ENCODE assay signal across 15 cellular contexts in the genomic region with DNA sequence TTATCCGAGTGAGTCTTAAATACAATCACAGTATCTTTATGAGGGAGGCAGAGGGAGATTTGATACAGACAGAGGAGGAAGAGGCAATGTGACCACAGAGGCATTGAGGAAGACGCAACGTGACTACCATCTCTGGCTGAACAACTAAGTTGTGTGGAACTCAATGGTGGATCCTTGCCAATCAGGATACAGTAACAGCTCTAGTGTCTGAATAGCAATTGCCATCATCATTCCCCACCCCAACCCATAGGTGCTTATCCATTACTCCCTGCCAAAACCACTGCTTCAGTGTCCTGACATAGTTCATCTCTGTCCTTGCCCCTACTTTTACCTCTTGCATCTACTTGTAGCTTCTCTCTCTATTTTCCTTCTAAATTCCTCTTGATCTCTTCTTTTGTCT. TPM values are rescaled to one million over a fixed set of nuclear protein-coding genes. Genes with fewer than 3 reads are reported as not detected.
DNase-seq lines count a peak whose midpoint lies in the region; ATAC-seq and TF ChIP-seq lines count a peak whose summit lies in the region.
"Had no signal": no experiment of that assay in that cellular context is flagged by ENCODE, and none has a peak within 500 bp of the region (broad histone marks: within the 10 kb centered on the region; RNA-seq: fewer than 3 reads in every experiment).

No MANE protein-coding gene starts in this region.

- intact Hi-C loops in activated CD4-positive, alpha-beta memory T cell treated with anti-CD3 and anti-CD28 coated beads for 36 hours (cut with micrococcal nuclease), result no loop called here

- H3K4me1 ChIP-seq in ACC112 (ENCODE audit: control insufficient read depth, insufficient read depth, low read length, unreplicated experiment) (peaks cover 38% of the 10 kb centered on the region), H9 (ENCODE audit: insufficient read depth, low read length) (no peaks in the 10 kb centered on the region; the same call in 1 of the 2 replicates), adipocyte (ENCODE audit: control insufficient read depth, insufficient read depth, low read length) (peaks cover 11% of the 10 kb centered on the region)
- H3K4me1 ChIP-seq: pancreas had no signal

- no peak overlapping the region for H3K14ac ChIP-seq in H9 (ENCODE audit: insufficient read depth, low read length)

- no CpG with 5 or more reads among the region's 3 CpGs for WGBS in H9 (ENCODE audit: extremely low coverage, insufficient read length, low lambda C conversion rate)

- no peaks in the 10 kb centered on the region for H3K36me3 ChIP-seq in ACC112 (ENCODE audit: insufficient read depth, low read length)
- H3K36me3 ChIP-seq in adipocyte (ENCODE audit: control insufficient read depth, insufficient read depth, low read length, severe bottlenecking), result no peaks in the 10 kb centered on the region
- H3K36me3 ChIP-seq: pancreas had no signal

- no peak for ATAC-seq in WTC11
- no peak for ATAC-seq in HG03342 (IDR thresholded peaks at IDR 0.05; ENCODE audit: unreplicated experiment)
- ATAC-seq: pancreas; stimulated activated memory B cell treated with anti-CD40 and anti-IgM and Interleukin-4, amounts not matched to agents 10 μg/mL and 1 μg/mL and 100 μg/mL, for 72 hours had no signal

- H3K9me3 ChIP-seq in H9 (ENCODE audit: control insufficient read depth, low read depth, low read length) (no peaks in the 10 kb centered on the region), adipocyte (ENCODE audit: control insufficient read depth, low read length) (no peaks in the 10 kb centered on the region)
- H3K9me3 ChIP-seq: pancreas had no signal

- H3K9me3 Mint-ChIP-seq in H9, result no peaks in the 10 kb centered on the region
- no peaks in the 10 kb centered on the region for H3K9me3 Mint-ChIP-seq in WTC11
- H3K9me3 Mint-ChIP-seq in activated CD4-positive, alpha-beta memory T cell treated with anti-CD3 and anti-CD28 coated beads for 36 hours, result no peaks in the 10 kb centered on the region
- H3K9me3 Mint-ChIP-seq: endodermal cell; memory B cell; stimulated activated memory B cell treated with anti-CD40 and anti-IgM and Interleukin-4, amounts not matched to agents 10 μg/mL and 1 μg/mL and 100 μg/mL, for 72 hours had no signal

- peaks cover 12 to 13% of the 10 kb centered on the region in 2 experiments for H3K4me1 Mint-ChIP-seq in H9
- peaks cover 4% of the 10 kb centered on the region; the same call in 1 of the 2 replicates for H3K4me1 Mint-ChIP-seq in WTC11
- H3K4me1 Mint-ChIP-seq in activated CD4-positive, alpha-beta memory T cell treated with anti-CD3 and anti-CD28 coated beads for 36 hours (ENCODE audit: low read depth), result peaks cover 3% of the 10 kb centered on the region
- H3K4me1 Mint-ChIP-seq: endodermal cell; memory B cell; stimulated activated memory B cell treated with anti-CD40 and anti-IgM and Interleukin-4, amounts not matched to agents 10 μg/mL and 1 μg/mL and 100 μg/mL, for 72 hours had no signal

- H4K5ac ChIP-seq in H9 (ENCODE audit: insufficient read length, low read depth, low read length), result no peak overlapping the region

- H3K9ac ChIP-seq in H9 (ENCODE audit: extremely low read depth, insufficient read length, low read length) (no peak overlapping the region), adipocyte (ENCODE audit: low read length) (peak overlapping the region; percentile 16)

- peak overlapping the region; percentile 96 for H3K27ac ChIP-seq in ACC112 (ENCODE audit: low read depth, low read length)
- H3K27ac ChIP-seq in H9 (ENCODE audit: insufficient read length, low read depth, low read length), result no peak overlapping the region
- H3K27ac ChIP-seq: pancreas had no signal

- H4K8ac ChIP-seq in H9 (replicated peaks; ENCODE audit: insufficient read length, low read depth, low read length), result no peak overlapping the region

- no peaks in the 10 kb centered on the region for H4K20me1 ChIP-seq in H9 (ENCODE audit: control insufficient read depth, insufficient read depth, insufficient read length)

- H2BK5ac ChIP-seq in H9 (ENCODE audit: insufficient read length, low read length), result no peak overlapping the region

- no peak overlapping the region for H3K4ac ChIP-seq in H9 (ENCODE audit: low read depth, low read length)

- no peaks in the 10 kb centered on the region for H3K27me3 Mint-ChIP-seq in H9 (ENCODE audit: low read depth)
- H3K27me3 Mint-ChIP-seq in WTC11 (ENCODE audit: low read depth), result no peaks in the 10 kb centered on the region
- no peaks in the 10 kb centered on the region for H3K27me3 Mint-ChIP-seq in activated CD4-positive, alpha-beta memory T cell treated with anti-CD3 and anti-CD28 coated beads for 36 hours
- H3K27me3 Mint-ChIP-seq: memory B cell; stimulated activated memory B cell treated with anti-CD40 and anti-IgM and Interleukin-4, amounts not matched to agents 10 μg/mL and 1 μg/mL and 100 μg/mL, for 72 hours had no signal

- no peak for TF ChIP-seq CTCF in H9 (conservative IDR thresholded peaks at IDR 0.05)
- TF ChIP-seq CTCF in foreskin fibroblast (IDR thresholded peaks at IDR 0.05; ENCODE audit: low read depth, low read length), result no peak
- no peak for TF ChIP-seq CTCF in WTC11 (IDR thresholded peaks at IDR 0.05)

- no peak overlapping the region for H2BK12ac ChIP-seq in H9 (ENCODE audit: insufficient read length, low read depth, low read length)

- no peak overlapping the region for H3K4me2 ChIP-seq in H9 (ENCODE audit: insufficient read depth, insufficient read length, low read length)

- no peak overlapping the region for H3K56ac ChIP-seq in H9 (ENCODE audit: insufficient read length, low read depth, low read length)

- H3K23me2 ChIP-seq in H9 (ENCODE audit: insufficient read length, low read depth, low read length, poor library complexity, severe bottlenecking), result no peaks in the 10 kb centered on the region

- no peak overlapping the region for H2BK120ac ChIP-seq in H9 (ENCODE audit: low read depth, low read length, poor library complexity, severe bottlenecking)

- H3K79me1 ChIP-seq in H9 (ENCODE audit: insufficient read depth, low read depth, low read length, poor library complexity, severe bottlenecking), result no peaks in the 10 kb centered on the region

- no peaks in the 10 kb centered on the region for H3K27me3 ChIP-seq in ACC112 (ENCODE audit: insufficient read depth, low read length)
- no peaks in the 10 kb centered on the region for H3K27me3 ChIP-seq in H9 (ENCODE audit: insufficient read depth, low read length)
- no peaks in the 10 kb centered on the region for H3K27me3 ChIP-seq in adipocyte (replicated peaks; ENCODE audit: control insufficient read depth, insufficient read depth, low read length)
- H3K27me3 ChIP-seq: pancreas had no signal

- H3K36me3 Mint-ChIP-seq in H9 (ENCODE audit: insufficient read depth in 1 of 3, low read depth in 3 of 3) (no peaks in the 10 kb centered on the region), WTC11 (no peaks in the 10 kb centered on the region)
- H3K36me3 Mint-ChIP-seq in activated CD4-positive, alpha-beta memory T cell treated with anti-CD3 and anti-CD28 coated beads for 36 hours, result no peaks in the 10 kb centered on the region
- H3K36me3 Mint-ChIP-seq: memory B cell; stimulated activated memory B cell treated with anti-CD40 and anti-IgM and Interleukin-4, amounts not matched to agents 10 μg/mL and 1 μg/mL and 100 μg/mL, for 72 hours had no signal

- no peak overlapping the region for H4K91ac ChIP-seq in H9 (ENCODE audit: insufficient read length, low read depth, low read length)

- no peak overlapping the region for H2BK15ac ChIP-seq in H9 (ENCODE audit: low read depth, low read length)

- H2AK5ac ChIP-seq in H9 (ENCODE audit: insufficient read length, low read length), result no peak overlapping the region

- H3T11ph ChIP-seq in H9 (ENCODE audit: low read length), result no peak overlapping the region

- H3K23ac ChIP-seq in H9 (ENCODE audit: insufficient read length, low read depth, low read length), result no peak overlapping the region

- H2BK20ac ChIP-seq in H9 (ENCODE audit: low read depth, low read length, poor library complexity, severe bottlenecking), result no peak overlapping the region

- no peak overlapping the region for H3K4me3 Mint-ChIP-seq in H9
- no peak overlapping the region for H3K4me3 Mint-ChIP-seq in WTC11
- H3K4me3 Mint-ChIP-seq in activated CD4-positive, alpha-beta memory T cell treated with anti-CD3 and anti-CD28 coated beads for 36 hours, result no peak overlapping the region
- H3K4me3 Mint-ChIP-seq: endodermal cell; memory B cell; stimulated activated memory B cell treated with anti-CD40 and anti-IgM and Interleukin-4, amounts not matched to agents 10 μg/mL and 1 μg/mL and 100 μg/mL, for 72 hours had no signal

- H2AFZ ChIP-seq in ACC112 (ENCODE audit: low read length, unreplicated experiment), result peak overlapping the region; percentile 49
- no peak overlapping the region for H2AFZ ChIP-seq in H9 (ENCODE audit: low read length)

- H3K79me2 ChIP-seq in ACC112 (ENCODE audit: control insufficient read depth, insufficient read depth, low read length, unreplicated experiment), result no peaks in the 10 kb centered on the region
- H3K79me2 ChIP-seq in H9 (ENCODE audit: insufficient read depth, low read length), result no peaks in the 10 kb centered on the region

- DNase-seq in H9 (no peak), adipocyte (ENCODE audit: low read depth) (peak; percentile 42), foreskin fibroblast (peak; percentile 67 to 77), WTC11 (ENCODE audit: low spot score) (no peak)
- DNase-seq in stimulated activated CD8-positive, alpha-beta memory T cell treated with anti-CD3 and anti-CD28 coated beads, Interleukin-4, amount 100 ng/mL, for 48 hours, result no peak
- no peak for DNase-seq in activated CD4-positive, alpha-beta memory T cell treated with anti-CD3 and anti-CD28 coated beads for 36 hours
- DNase-seq: activated T-cell treated with anti-CD3 and anti-CD28 coated beads, Interleukin-2, amount 50 U/mL, for 48 hours; endodermal cell; NCI-H1694 treated with DMSO at 0.1 percent for 48 hours; pancreas; stimulated activated CD4-positive, alpha-beta T cell treated with anti-CD3 and anti-CD28 coated beads, Interleukin-2, amount 100 ng/mL, for 48 hours had no signal

- peak overlapping the region in 2 of 3 experiments; percentile 3 to 23; a peak in 1 of 7 replicates for H3K27ac Mint-ChIP-seq in H9
- no peak overlapping the region for H3K27ac Mint-ChIP-seq in WTC11
- no peak overlapping the region for H3K27ac Mint-ChIP-seq in activated CD4-positive, alpha-beta memory T cell treated with anti-CD3 and anti-CD28 coated beads for 36 hours
- H3K27ac Mint-ChIP-seq: endodermal cell; memory B cell; stimulated activated memory B cell treated with anti-CD40 and anti-IgM and Interleukin-4, amounts not matched to agents 10 μg/mL and 1 μg/mL and 100 μg/mL, for 72 hours had no signal

- H3K4me3 ChIP-seq in ACC112 (ENCODE audit: low read depth, low read length) (peak overlapping the region; percentile 46), adipocyte (ENCODE audit: low read length) (no peak overlapping the region), foreskin fibroblast (ENCODE audit: low read depth in 1 of 2, low read length in 2 of 2) (no peak overlapping the region)
- H3K4me3 ChIP-seq: pancreas had no signal

- H3K18ac ChIP-seq in H9 (ENCODE audit: insufficient read length, low read depth, low read length), result no peak overlapping the region

- POLR2A ChIA-PET in WTC11 (lab: Charles Lee), result interaction anchor here (0.6 kb wide), 1 partner anchor 59 kb away, joined by 4 read pairs; no protein-coding TSS in a partner anchor
- POLR2A ChIA-PET in activated CD4-positive, alpha-beta memory T cell treated with anti-CD3 and anti-CD28 coated beads for 36 hours (lab: Charles Lee), result no interaction called here

- CTCF ChIA-PET in WTC11 (lab: Charles Lee), result no interaction called here
- CTCF ChIA-PET in activated CD4-positive, alpha-beta memory T cell treated with anti-CD3 and anti-CD28 coated beads for 36 hours (lab: Charles Lee), result no interaction called here

RNA-seq across cellular contexts. Expression of a gene that starts 20.5 kb away (rescaled TPM):
- 0.15 TPM in 1 of 2 replicates, not detected in the other for total RNA-seq in H9 (2021)
- total RNA-seq in WTC11 (2021), result 0.26 to 0.30 TPM (median 0.27 TPM) in 3 replicates
- not detected for total RNA-seq in activated CD4-positive, alpha-beta memory T cell treated with anti-CD3 and anti-CD28 coated beads for 36 hours
- total RNA-seq: endodermal cell had no signal

RNA-seq across cellular contexts. Expression of a gene that starts 29.0 kb away (rescaled TPM):
- total RNA-seq in H9 (2021) (235 and 237 TPM in 2 replicates), WTC11 (2021) (183 to 214 TPM (median 212 TPM) in 3 replicates)
- total RNA-seq in activated CD4-positive, alpha-beta memory T cell treated with anti-CD3 and anti-CD28 coated beads for 36 hours, result 10 to 100 TPM; 73.2 to 74.3 TPM

Comparison
In these comparisons a context has a peak if more than half of its experiments do, and no peak if none do; other contexts are left out.
1. DNase-seq: peak in adipocyte (single experiment) and foreskin fibroblast (2 of 2); none in H9 (single experiment), WTC11 (single experiment), stimulated activated CD8-positive, alpha-beta memory T cell treated with anti-CD3 and anti-CD28 coated beads, Interleukin-4, amount 100 ng/mL, for 48 hours (single experiment) and activated CD4-positive, alpha-beta memory T cell treated with anti-CD3 and anti-CD28 coated beads for 36 hours (single experiment).
2. H3K27ac Mint-ChIP-seq: peak in H9 (2 of 3); none in WTC11 (single experiment) and activated CD4-positive, alpha-beta memory T cell treated with anti-CD3 and anti-CD28 coated beads for 36 hours (single experiment).